Comparison of ENCODE assay signal across 9 cellular contexts in genomic region chr17:7579839-7580630, GRCh38. TPM values are rescaled to one million over a fixed set of nuclear protein-coding genes. Genes with fewer than 3 reads are reported as not detected.
A peak's percentile ranks its signal among the peaks of the same experiment; 100 is the strongest.
DNase-seq lines count a peak whose midpoint lies in the region; ATAC-seq, FAIRE-seq and TF ChIP-seq lines count a peak whose summit lies in the region.
"Had no signal": no experiment of that assay in that cellular context is flagged by ENCODE, and none has a peak within 500 bp of the region (broad histone marks: within the 10 kb centered on the region; RNA-seq: fewer than 3 reads in every experiment).

No MANE protein-coding gene starts in this region.

- H3K9me3 ChIP-seq in SJSA1 (replicated peaks) = no peaks in the 10 kb centered on the region
- H3K9me3 ChIP-seq in esophagus muscularis mucosa = no peaks in the 10 kb centered on the region
- no peaks in the 10 kb centered on the region for H3K9me3 ChIP-seq in small intestine (ENCODE audit: control insufficient read depth, low read depth)

- H3K27me3 ChIP-seq in SJSA1 (replicated peaks) (no peaks in the 10 kb centered on the region), esophagus muscularis mucosa (no peaks in the 10 kb centered on the region), small intestine (ENCODE audit: control insufficient read depth in 2 of 2, insufficient read depth in 2 of 2, low read length in 2 of 2) (no peaks in the 10 kb centered on the region)

- WGBS in esophagus muscularis mucosa = 68% methylated on average over 10 of the region's 14 CpGs
- WGBS in small intestine, 3 donors = 31 to 57% (median 36%) methylated on average over 14 of the region's 14 CpGs

- no peak for TF ChIP-seq EP300 in esophagus muscularis mucosa (IDR thresholded peaks at IDR 0.05)

- H3K4me1 ChIP-seq in SJSA1 (replicated peaks) = peaks cover 38% of the 10 kb centered on the region
- H3K4me1 ChIP-seq in esophagus muscularis mucosa = peaks cover 58 to 94% (median 89%) of the 10 kb centered on the region in 4 donors
- peaks cover 3 to 18% of the 10 kb centered on the region in 2 donors for H3K4me1 ChIP-seq in small intestine (ENCODE audit: control insufficient read depth in 2 of 2, insufficient read depth in 1 of 2, low read depth in 1 of 2, low read length in 1 of 2)

- H3K36me3 ChIP-seq in SJSA1 (peaks cover 72% of the 10 kb centered on the region), esophagus muscularis mucosa (peaks cover 36 to 47% (median 42%) of the 10 kb centered on the region in 4 donors), small intestine (ENCODE audit: control insufficient read depth in 2 of 2, insufficient read depth in 2 of 2, low read length in 2 of 2) (peaks cover 10 to 19% of the 10 kb centered on the region in 2 donors)

- intact Hi-C loops in esophagus muscularis mucosa (cut with DNase I) = no loop called here

- TF ChIP-seq CTCF in esophagus muscularis mucosa (IDR thresholded peaks at IDR 0.05) = no peak

- ATAC-seq in GM21529 (IDR thresholded peaks at IDR 0.05; ENCODE audit: unreplicated experiment) = peak; percentile 0
- ATAC-seq in HG03108 (IDR thresholded peaks at IDR 0.05; ENCODE audit: unreplicated experiment) = no peak

- H3K4me3 ChIP-seq in SJSA1 = no peak overlapping the region
- peak overlapping the region; percentile 21 to 72 (median 39) for H3K4me3 ChIP-seq in esophagus muscularis mucosa
- peak overlapping the region in 1 of 2 donors; percentile 67 for H3K4me3 ChIP-seq in small intestine (ENCODE audit: low read depth in 1 of 2, low read length in 2 of 2)

- no peak for FAIRE-seq in small intestine (lab: Jason Lieb, UNC)

- H3K27ac ChIP-seq in SJSA1 (peak overlapping the region; percentile 18), esophagus muscularis mucosa (replicated peaks in 1 of 4) (peak overlapping the region; percentile 82 to 94 (median 89)), small intestine (ENCODE audit: low read depth in 1 of 2, low read length in 1 of 2) (peak overlapping the region; percentile 95 to 97)

- DNase-seq in SJSA1 (ENCODE audit: low read depth in 1 of 2, low spot score in 2 of 2) (no peak), esophagus muscularis mucosa (ENCODE audit: extremely low spot score) (no peak), small intestine (peak; percentile 27), NCI-H526 treated with DMSO at 0.1 percent for 48 hours (lab: John Stamatoyannopoulos, UW) (no peak), superior temporal gyrus (ENCODE audit: extremely low spot score) (no peak), anterior cingulate cortex (lab: John Stamatoyannopoulos, UW) (no peak)
- DNase-seq: NCI-H345 had no signal

- no peak for TF ChIP-seq POLR2A in esophagus muscularis mucosa (IDR thresholded peaks at IDR 0.05; ENCODE audit: low read depth)

RNA-seq across cellular contexts. Expression of gene CD68, which starts 0.6 kb away (rescaled TPM):
- total RNA-seq in SJSA1 (2014; rRNA removed; shearing (Covaris generic)) = 0.31 and 5.2 TPM in 2 replicates
- 10 to 100 TPM; 34.5 to 70.7 (median 44.7) TPM for total RNA-seq in esophagus muscularis mucosa
- 100 to 1,000 TPM in 2 of 3 donors, 10 to 100 TPM in 1; 60.2 to 201 (median 142) TPM for polyA plus RNA-seq in small intestine

RNA-seq across cellular contexts. Expression of gene MPDU1, which starts 3.6 kb away (rescaled TPM):
- total RNA-seq in SJSA1 (2014; rRNA removed; shearing (Covaris generic)) = 166 and 213 TPM in 2 replicates
- 10 to 100 TPM; 26.0 to 50.4 (median 31.5) TPM for total RNA-seq in esophagus muscularis mucosa
- polyA plus RNA-seq in small intestine = 100 to 1,000 TPM in 1 of 3 donors, 10 to 100 TPM in 2; 69.7 to 126 (median 74.9) TPM

RNA-seq across cellular contexts. Expression of gene SOX15, which starts 9.9 kb away (rescaled TPM):
- not detected in 2 replicates for total RNA-seq in SJSA1 (2014; rRNA removed; shearing (Covaris generic))
- total RNA-seq in esophagus muscularis mucosa = 10 to 100 TPM in 2 of 4 donors, 1 to 10 TPM in 2; 2.9 to 14.6 (median 10.9) TPM
- polyA plus RNA-seq in small intestine = 1 to 10 TPM in 1 of 3 donors, not detected in 2; 1.3 TPM

RNA-seq across cellular contexts. Expression of gene SENP3, which starts 18.3 kb away (rescaled TPM):
- 74.9 and 101 TPM in 2 replicates for total RNA-seq in SJSA1 (2014; rRNA removed; shearing (Covaris generic))
- total RNA-seq in esophagus muscularis mucosa = 10 to 100 TPM; 54.0 to 79.1 (median 72.4) TPM
- polyA plus RNA-seq in small intestine = 10 to 100 TPM; 53.1 to 66.7 (median 53.5) TPM

RNA-seq across cellular contexts. Expression of gene TNFSF13, which starts 21.5 kb away (rescaled TPM):
- total RNA-seq in SJSA1 (2014; rRNA removed; shearing (Covaris generic)) = 0.56 and 1.3 TPM in 2 replicates
- 10 to 100 TPM; 13.4 to 25.8 (median 22.4) TPM for total RNA-seq in esophagus muscularis mucosa
- 100 to 1,000 TPM in 1 of 3 donors, 10 to 100 TPM in 2; 23.0 to 107 (median 32.7) TPM for polyA plus RNA-seq in small intestine

Comparison
In these comparisons a context has a peak if more than half of its experiments do, and no peak if none do; other contexts are left out.
1. H3K27ac ChIP-seq: peak in every context shown above with its lines; median percentile 96 in small intestine; 89 in esophagus muscularis mucosa; 18 in SJSA1.